20 cellular contexts compared by ENCODE assay signal in genomic region chr5:110639307-110639902, GRCh38.
"Had no signal": no experiment of that assay in that cellular context is flagged by ENCODE, and none has a peak within 500 bp of the region (broad histone marks: within the 10 kb centered on the region; RNA-seq: fewer than 3 reads in every experiment).

No MANE protein-coding gene starts in this region.

- H3K9me3 Mint-ChIP-seq: activated B cell treated with CpG ODN at 0.5 μM for 24 hours; activated CD4-positive, alpha-beta T cell treated with anti-CD3 and anti-CD28 coated beads, Interleukin-2, amount 10 ng/mL, durations not matched to agents 7 days and 5 days; activated naive CD4-positive, alpha-beta T cell treated with anti-CD3 and anti-CD28 coated beads, Interleukin-2, amount 50 U/mL, for 72 hours; activated T-cell treated with anti-CD3 and anti-CD28 coated beads, Interleukin-2, amount 50 U/mL, for 72 hours had no signal

- H3K4me3 ChIP-seq: heart left ventricle, lower lobe of right lung, ovary had no signal

- DNase-seq: activated B cell treated with CpG ODN at 0.5 μM for 24 hours; activated CD4-positive, alpha-beta T cell treated with anti-CD3 and anti-CD28 coated beads, Interleukin-2, amount 10 ng/mL, durations not matched to agents 7 days and 5 days; activated CD8-positive, alpha-beta memory T cell treated with anti-CD3 and anti-CD28 coated beads, Interleukin-2, amount 50 U/mL, for 48 hours; activated gamma-delta T cell; activated T-cell treated with anti-CD3 and anti-CD28 coated beads, Interleukin-2, amount 50 U/mL, for 72 hours; amygdala; cerebellar nuclear complex; heart left ventricle; immature natural killer cell; left cardiac atrium; lower lobe of right lung; ovary; stimulated activated CD4-positive, alpha-beta T cell treated with anti-CD3 and anti-CD28 coated beads, Interleukin-4, amount 100 ng/mL, for 24 hours; stimulated activated naive CD8-positive, alpha-beta T cell treated with anti-CD3 and anti-CD28 coated beads, Interleukin-15, Interleukin-2, amounts not matched to agents 100 U/mL and 50 U/mL, for 24 hours; trophoblast cell had no signal

- H3K36me3 ChIP-seq: heart left ventricle, lower lobe of right lung, ovary had no signal

- H3K27me3 ChIP-seq: heart left ventricle, ovary had no signal

- H3K36me3 Mint-ChIP-seq: activated naive CD4-positive, alpha-beta T cell treated with anti-CD3 and anti-CD28 coated beads, Interleukin-2, amount 50 U/mL, for 72 hours; mesothelial cell of epicardium had no signal

- H3K4me1 Mint-ChIP-seq: activated B cell treated with CpG ODN at 0.5 μM for 24 hours, brain, immature natural killer cell, mesothelial cell of epicardium, neural crest cell had no signal

- ATAC-seq: heart left ventricle; left cardiac atrium; lower lobe of right lung; stimulated activated naive CD8-positive, alpha-beta T cell treated with anti-CD3 and anti-CD28 coated beads, Interleukin-15, Interleukin-2, amounts not matched to agents 100 U/mL and 50 U/mL, for 24 hours had no signal

- H3K9me3 ChIP-seq: heart left ventricle, lower lobe of right lung, ovary had no signal

- H3K4me1 ChIP-seq: heart left ventricle, lower lobe of right lung had no signal

- H3K27me3 Mint-ChIP-seq: activated B cell treated with CpG ODN at 0.5 μM for 24 hours; activated CD4-positive, alpha-beta T cell treated with anti-CD3 and anti-CD28 coated beads, Interleukin-2, amount 10 ng/mL, durations not matched to agents 7 days and 5 days; brain had no signal

- H3K4me3 Mint-ChIP-seq: activated B cell treated with CpG ODN at 0.5 μM for 24 hours; activated CD4-positive, alpha-beta T cell treated with anti-CD3 and anti-CD28 coated beads, Interleukin-2, amount 10 ng/mL, durations not matched to agents 7 days and 5 days; activated T-cell treated with anti-CD3 and anti-CD28 coated beads, Interleukin-2, amount 50 U/mL, for 72 hours; brain; immature natural killer cell; mesothelial cell of epicardium; neural crest cell had no signal

- H3K27ac Mint-ChIP-seq: activated B cell treated with CpG ODN at 0.5 μM for 24 hours; activated CD4-positive, alpha-beta T cell treated with anti-CD3 and anti-CD28 coated beads, Interleukin-2, amount 10 ng/mL, durations not matched to agents 7 days and 5 days; activated naive CD4-positive, alpha-beta T cell treated with anti-CD3 and anti-CD28 coated beads, Interleukin-2, amount 50 U/mL, for 72 hours; activated T-cell treated with anti-CD3 and anti-CD28 coated beads, Interleukin-2, amount 50 U/mL, for 72 hours; brain; immature natural killer cell; mesothelial cell of epicardium had no signal

- H3K27ac ChIP-seq: epithelial cell of prostate, heart left ventricle, lower lobe of right lung, ovary had no signal
